In the genomic region with DNA sequence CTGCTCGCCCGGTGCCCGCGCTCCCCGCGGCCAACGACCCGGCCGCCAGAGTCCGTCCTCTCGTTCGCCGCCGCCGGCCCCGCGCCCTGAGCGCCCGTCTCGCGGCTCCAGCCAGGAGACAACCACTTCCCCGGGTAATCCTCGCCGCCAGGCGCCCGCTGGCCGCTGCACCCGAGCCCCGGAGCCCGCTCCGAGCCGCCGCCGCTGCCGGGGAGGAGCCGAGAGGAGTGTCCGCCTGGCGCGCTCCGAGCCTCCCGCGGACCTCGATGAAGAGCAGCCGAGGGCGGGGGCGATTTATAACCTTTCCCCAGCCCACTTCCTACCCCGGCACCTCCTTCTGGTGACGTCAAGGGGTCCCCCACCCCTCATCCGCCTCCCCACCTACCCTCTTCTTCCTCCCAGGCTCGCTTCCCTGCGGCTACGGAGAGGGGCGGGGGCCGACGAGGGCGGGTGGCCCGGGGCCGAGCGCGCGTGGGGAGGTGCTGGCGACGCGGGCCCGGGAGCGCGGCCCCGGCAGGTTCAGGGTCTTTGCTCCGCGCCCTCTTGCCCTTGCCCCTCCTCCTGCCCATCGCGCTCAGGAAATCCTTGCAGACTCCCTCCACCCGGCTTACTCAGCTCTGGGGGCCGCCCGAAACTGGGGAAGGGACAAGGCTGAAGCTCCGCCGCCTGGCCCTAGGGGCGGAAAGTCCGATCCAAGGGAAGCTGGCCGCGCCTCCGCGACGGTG, we compare ENCODE assay signal across 8 cellular contexts. TPM values are rescaled to one million over a fixed set of nuclear protein-coding genes. Genes with fewer than 3 reads are reported as not detected.
DNase-seq lines count a peak whose midpoint lies in the region; ATAC-seq and TF ChIP-seq lines count a peak whose summit lies in the region.

A gene with protein sequence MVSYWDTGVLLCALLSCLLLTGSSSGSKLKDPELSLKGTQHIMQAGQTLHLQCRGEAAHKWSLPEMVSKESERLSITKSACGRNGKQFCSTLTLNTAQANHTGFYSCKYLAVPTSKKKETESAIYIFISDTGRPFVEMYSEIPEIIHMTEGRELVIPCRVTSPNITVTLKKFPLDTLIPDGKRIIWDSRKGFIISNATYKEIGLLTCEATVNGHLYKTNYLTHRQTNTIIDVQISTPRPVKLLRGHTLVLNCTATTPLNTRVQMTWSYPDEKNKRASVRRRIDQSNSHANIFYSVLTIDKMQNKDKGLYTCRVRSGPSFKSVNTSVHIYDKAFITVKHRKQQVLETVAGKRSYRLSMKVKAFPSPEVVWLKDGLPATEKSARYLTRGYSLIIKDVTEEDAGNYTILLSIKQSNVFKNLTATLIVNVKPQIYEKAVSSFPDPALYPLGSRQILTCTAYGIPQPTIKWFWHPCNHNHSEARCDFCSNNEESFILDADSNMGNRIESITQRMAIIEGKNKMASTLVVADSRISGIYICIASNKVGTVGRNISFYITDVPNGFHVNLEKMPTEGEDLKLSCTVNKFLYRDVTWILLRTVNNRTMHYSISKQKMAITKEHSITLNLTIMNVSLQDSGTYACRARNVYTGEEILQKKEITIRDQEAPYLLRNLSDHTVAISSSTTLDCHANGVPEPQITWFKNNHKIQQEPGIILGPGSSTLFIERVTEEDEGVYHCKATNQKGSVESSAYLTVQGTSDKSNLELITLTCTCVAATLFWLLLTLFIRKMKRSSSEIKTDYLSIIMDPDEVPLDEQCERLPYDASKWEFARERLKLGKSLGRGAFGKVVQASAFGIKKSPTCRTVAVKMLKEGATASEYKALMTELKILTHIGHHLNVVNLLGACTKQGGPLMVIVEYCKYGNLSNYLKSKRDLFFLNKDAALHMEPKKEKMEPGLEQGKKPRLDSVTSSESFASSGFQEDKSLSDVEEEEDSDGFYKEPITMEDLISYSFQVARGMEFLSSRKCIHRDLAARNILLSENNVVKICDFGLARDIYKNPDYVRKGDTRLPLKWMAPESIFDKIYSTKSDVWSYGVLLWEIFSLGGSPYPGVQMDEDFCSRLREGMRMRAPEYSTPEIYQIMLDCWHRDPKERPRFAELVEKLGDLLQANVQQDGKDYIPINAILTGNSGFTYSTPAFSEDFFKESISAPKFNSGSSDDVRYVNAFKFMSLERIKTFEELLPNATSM (N-terminal part only) (minus strand): TSS at position 268 of the 725 bp plus-strand sequence. CDS start 285 bp downstream, outside the sequence.

- no peaks in the 10 kb centered on the region for H3K9me3 Mint-ChIP-seq in chondrocyte (ENCODE audit: low read depth)

- H3K9me3 ChIP-seq in Panc1 (ENCODE audit: control insufficient read depth, insufficient read depth, low read depth, low read length) = no peaks in the 10 kb centered on the region
- no peaks in the 10 kb centered on the region for H3K9me3 ChIP-seq in liver (ENCODE audit: control insufficient read depth in 4 of 4, low read length in 3 of 4)

- H3K27me3 ChIP-seq in Panc1 (ENCODE audit: control insufficient read depth, insufficient read depth, low read length) (peaks cover 28% of the 10 kb centered on the region), liver (ENCODE audit: control insufficient read depth in 4 of 4, insufficient read depth in 4 of 4, low read length in 3 of 4) (peaks cover 0 to 25% (median 10%) of the 10 kb centered on the region in 4 donors)

- H3K27ac Mint-ChIP-seq in chondrocyte (ENCODE audit: unreplicated experiment) = no peak within 1 kb of the TSS

- TF ChIP-seq RAD21 in liver (IDR thresholded peaks at IDR 0.05) = no peak

- no peaks in the 10 kb centered on the region for H3K36me3 Mint-ChIP-seq in chondrocyte (ENCODE audit: low read depth)

- DNase-seq in Panc1 (ENCODE audit: low read depth, low spot score) (no peak), chondrocyte (ENCODE audit: low spot score) (no peak)
- DNase-seq in stimulated activated CD4-positive, alpha-beta T cell treated with anti-CD3 and anti-CD28 coated beads, Interleukin-4, amount 100 ng/mL, for 24 hours = peak; percentile 5

- H3K4me3 Mint-ChIP-seq in chondrocyte (ENCODE audit: unreplicated experiment) = peak within 1 kb of the TSS; percentile 61

- CTCF ChIA-PET in Panc1 (lab: Charles Lee) = no interaction called here

- 2% methylated on average over 84 of the region's 84 CpGs for WGBS in liver

- BruUV-seq in Panc1 (replicated peaks; lab: Mats Ljungman, UMichigan) = no TSS peak

- ATAC-seq in GM18511 (IDR thresholded peaks at IDR 0.05; ENCODE audit: unreplicated experiment) (peak; percentile 61), Panc1 (peak; percentile 77), GM18517 (IDR thresholded peaks at IDR 0.05; ENCODE audit: unreplicated experiment) (no peak), GM21528 (IDR thresholded peaks at IDR 0.05; ENCODE audit: low FRiP score, unreplicated experiment) (no peak), GM18868 (IDR thresholded peaks at IDR 0.05; ENCODE audit: unreplicated experiment) (no peak)

- no peak within 1 kb of the TSS for H3K27ac ChIP-seq in Panc1 (ENCODE audit: low read length)
- H3K27ac ChIP-seq in liver (ENCODE audit: low read depth in 1 of 2, low read length in 2 of 2) = peak within 1 kb of the TSS; percentile 68 to 75

- H3K36me3 ChIP-seq in Panc1 (ENCODE audit: control insufficient read depth, insufficient read depth, low read length) = no peaks in the 10 kb centered on the region
- H3K36me3 ChIP-seq in liver (ENCODE audit: control insufficient read depth in 4 of 4, insufficient read depth in 3 of 4, low read depth in 1 of 4, low read length in 3 of 4) = no peaks in the 10 kb centered on the region

- in situ Hi-C loops in Panc1 (cut with HindIII; ENCODE audit: low pct_unique_long_range_greater_than_20kb, low sequenced_read_pairs) = no loop called here

- H3K27me3 Mint-ChIP-seq in chondrocyte (ENCODE audit: low read depth) = peaks cover 36% of the 10 kb centered on the region

- H3K4me3 ChIP-seq in Panc1 (ENCODE audit: low read depth in 2 of 2, low read length in 2 of 2) = peak within 1 kb of the TSS; percentile 24 to 32; a peak in 3 of 4 replicates
- H3K4me3 ChIP-seq in liver (ENCODE audit: low read depth in 1 of 3, low read length in 3 of 3) = peak within 1 kb of the TSS in 2 of 3 donors; percentile 45 to 52

- TF ChIP-seq CTCF in Panc1 (IDR thresholded peaks at IDR 0.05) = no peak
- no peak for TF ChIP-seq CTCF in chondrocyte (IDR thresholded peaks at IDR 0.05)
- TF ChIP-seq CTCF in liver (IDR thresholded peaks at IDR 0.05; ENCODE audit: low read depth, low read length, missing input control) = no peak

- intact Hi-C loops in Panc1 (cut with micrococcal nuclease; ENCODE audit: unreplicated experiment) = no loop called here

- POLR2A ChIA-PET in Panc1 (lab: Charles Lee) = no interaction called here

- H3K9ac ChIP-seq in liver (ENCODE audit: low read depth in 1 of 2, low read length in 2 of 2) = no peak within 1 kb of the TSS

- peaks cover 11% of the 10 kb centered on the region for H3K4me1 Mint-ChIP-seq in chondrocyte (ENCODE audit: low read depth)

- H3K4me1 ChIP-seq in Panc1 (ENCODE audit: control insufficient read depth, insufficient read depth, low read length) = no peaks in the 10 kb centered on the region
- H3K4me1 ChIP-seq in liver (ENCODE audit: control insufficient read depth in 4 of 4, insufficient read depth in 4 of 4, low read length in 3 of 4) = peaks cover 14 to 21% (median 18%) of the 10 kb centered on the region in 4 donors

TF ChIP-seq in liver, 16 proteins besides CTCF, POLR2A, EP300 and RAD21:
- peak; percentile 50 for TF ChIP-seq NR2F2 (IDR thresholded peaks at IDR 0.05)
- no peak for TF ChIP-seq JUND (IDR thresholded peaks at IDR 0.05)
- no peak for TF ChIP-seq GABPA (IDR thresholded peaks at IDR 0.05 in 1 of 2, conservative IDR thresholded peaks at IDR 0.05 in 1 of 2)
- TF ChIP-seq TAF1 (conservative IDR thresholded peaks at IDR 0.05) = no peak
- TF ChIP-seq, protein P1, sequence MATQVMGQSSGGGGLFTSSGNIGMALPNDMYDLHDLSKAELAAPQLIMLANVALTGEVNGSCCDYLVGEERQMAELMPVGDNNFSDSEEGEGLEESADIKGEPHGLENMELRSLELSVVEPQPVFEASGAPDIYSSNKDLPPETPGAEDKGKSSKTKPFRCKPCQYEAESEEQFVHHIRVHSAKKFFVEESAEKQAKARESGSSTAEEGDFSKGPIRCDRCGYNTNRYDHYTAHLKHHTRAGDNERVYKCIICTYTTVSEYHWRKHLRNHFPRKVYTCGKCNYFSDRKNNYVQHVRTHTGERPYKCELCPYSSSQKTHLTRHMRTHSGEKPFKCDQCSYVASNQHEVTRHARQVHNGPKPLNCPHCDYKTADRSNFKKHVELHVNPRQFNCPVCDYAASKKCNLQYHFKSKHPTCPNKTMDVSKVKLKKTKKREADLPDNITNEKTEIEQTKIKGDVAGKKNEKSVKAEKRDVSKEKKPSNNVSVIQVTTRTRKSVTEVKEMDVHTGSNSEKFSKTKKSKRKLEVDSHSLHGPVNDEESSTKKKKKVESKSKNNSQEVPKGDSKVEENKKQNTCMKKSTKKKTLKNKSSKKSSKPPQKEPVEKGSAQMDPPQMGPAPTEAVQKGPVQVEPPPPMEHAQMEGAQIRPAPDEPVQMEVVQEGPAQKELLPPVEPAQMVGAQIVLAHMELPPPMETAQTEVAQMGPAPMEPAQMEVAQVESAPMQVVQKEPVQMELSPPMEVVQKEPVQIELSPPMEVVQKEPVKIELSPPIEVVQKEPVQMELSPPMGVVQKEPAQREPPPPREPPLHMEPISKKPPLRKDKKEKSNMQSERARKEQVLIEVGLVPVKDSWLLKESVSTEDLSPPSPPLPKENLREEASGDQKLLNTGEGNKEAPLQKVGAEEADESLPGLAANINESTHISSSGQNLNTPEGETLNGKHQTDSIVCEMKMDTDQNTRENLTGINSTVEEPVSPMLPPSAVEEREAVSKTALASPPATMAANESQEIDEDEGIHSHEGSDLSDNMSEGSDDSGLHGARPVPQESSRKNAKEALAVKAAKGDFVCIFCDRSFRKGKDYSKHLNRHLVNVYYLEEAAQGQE (IDR thresholded peaks at IDR 0.05) = no peak
TF ChIP-seq in liver: peak in this region for 1.

RNA-seq across cellular contexts. Expression of the gene that starts here (rescaled TPM):
- 0.15 TPM for total RNA-seq in Panc1 (2021; ENCODE audit: unreplicated experiment)
- polyA plus RNA-seq in Panc1 (2012; ENCODE audit: insufficient read length) = 0.10 TPM
- 0.60 to 1.5 TPM (median 0.65 TPM) in 3 replicates for total RNA-seq in chondrocyte
- total RNA-seq in liver = 10 to 100 TPM; 11.4 to 19.7 TPM
- polyA plus RNA-seq in liver = 1 to 10 TPM; 4.1 to 7.1 TPM

Comparison
In these comparisons a context has a peak if more than half of its experiments do, and no peak if none do; other contexts are left out.
1. Peak in ATAC-seq and H3K4me3 ChIP-seq in Panc1; RNA of the gene not detected or under 1 TPM.